Comparison of ENCODE assay signal across 8 cellular contexts in genomic region chr3:44509393-44509921, GRCh38. TPM values are rescaled to one million over a fixed set of nuclear protein-coding genes. Genes with fewer than 3 reads are reported as not detected.
DNase-seq lines count a peak whose midpoint lies in the region; ATAC-seq and TF ChIP-seq lines count a peak whose summit lies in the region.

No MANE protein-coding gene starts in this region.

- no peak for TF ChIP-seq CTCF in dorsolateral prefrontal cortex (IDR thresholded peaks at IDR 0.05 in 54 of 56, conservative IDR thresholded peaks at IDR 0.05 in 2 of 56; ENCODE audit: low read depth in 1 of 56, partially characterized antibody in 56 of 56)

- intact Hi-C loops in dorsolateral prefrontal cortex (cut with DNase I): no loop called here

- peak overlapping the region in 21 of 59 donors; percentile 67 to 95 (median 91) for H3K27ac ChIP-seq in dorsolateral prefrontal cortex
- peak overlapping the region; percentile 92 for H3K27ac ChIP-seq in muscle layer of colon (ENCODE audit: low read depth, low read length)

- H3K4me1 ChIP-seq in NT2/D1 (ENCODE audit: insufficient read depth, insufficient read length) (peaks cover 5% of the 10 kb centered on the region), muscle layer of colon (ENCODE audit: insufficient read depth, low read length) (peaks cover 15% of the 10 kb centered on the region)

- H3K4me3 ChIP-seq in NT2/D1 (ENCODE audit: insufficient read length, low read depth): peak overlapping the region; percentile 73
- peak overlapping the region; percentile 52 to 99 (median 88) for H3K4me3 ChIP-seq in dorsolateral prefrontal cortex
- H3K4me3 ChIP-seq in muscle layer of colon (ENCODE audit: low read depth in 1 of 2, low read length in 2 of 2): peak overlapping the region; percentile 78 to 85

- peaks cover 4% of the 10 kb centered on the region for H3K36me3 ChIP-seq in NT2/D1 (ENCODE audit: insufficient read depth, insufficient read length, low read length)
- no peaks in the 10 kb centered on the region for H3K36me3 ChIP-seq in muscle layer of colon (ENCODE audit: insufficient read depth, low read length)

- ATAC-seq in GM21526 (IDR thresholded peaks at IDR 0.05; ENCODE audit: low FRiP score, unreplicated experiment): no peak

- H3K27me3 ChIP-seq in NT2/D1 (ENCODE audit: insufficient read depth, insufficient read length): no peaks in the 10 kb centered on the region
- H3K27me3 ChIP-seq in dorsolateral prefrontal cortex: no peaks in the 10 kb centered on the region
- no peaks in the 10 kb centered on the region for H3K27me3 ChIP-seq in muscle layer of colon (ENCODE audit: control insufficient read depth in 1 of 2, insufficient read depth in 2 of 2, low read length in 2 of 2)

- peak overlapping the region; percentile 47 for H3K9ac ChIP-seq in NT2/D1 (ENCODE audit: insufficient read length, low read depth)
- peak overlapping the region; percentile 74 for H3K9ac ChIP-seq in muscle layer of colon (ENCODE audit: low read length)

- H3K9me3 ChIP-seq in NT2/D1 (ENCODE audit: insufficient read depth, low read length) (no peaks in the 10 kb centered on the region; the same call in 1 of the 2 replicates), muscle layer of colon (ENCODE audit: low read length) (no peaks in the 10 kb centered on the region)

- DNase-seq in DMS53 (lab: John Stamatoyannopoulos, UW) (peak; percentile 8), DMS53 treated with DMSO at 0.1 percent for 48 hours (lab: John Stamatoyannopoulos, UW; ENCODE audit: unreplicated experiment) (no peak), NT2/D1 (ENCODE audit: low read depth, low spot score) (no peak), dorsolateral prefrontal cortex (no peak), NCI-H1694 (lab: John Stamatoyannopoulos, UW) (no peak)
- no peak for DNase-seq in activated effector memory CD4-positive, alpha-beta T cell treated with Interleukin-2 at 50 U/mL for 16 hours

RNA-seq across cellular contexts. Expression of gene ZNF445, which starts 32.0 kb away (rescaled TPM):
- 10 to 100 TPM; 30.2 to 47.3 (median 38.2) TPM for total RNA-seq in dorsolateral prefrontal cortex

RNA-seq across cellular contexts. Expression of gene ZKSCAN7, which starts 45.5 kb away (rescaled TPM):
- 10 to 100 TPM in 1 of 120 experiments, 1 to 10 TPM in 119; 2.6 to 10.6 (median 6.0) TPM for total RNA-seq in dorsolateral prefrontal cortex
